In the genomic region with DNA sequence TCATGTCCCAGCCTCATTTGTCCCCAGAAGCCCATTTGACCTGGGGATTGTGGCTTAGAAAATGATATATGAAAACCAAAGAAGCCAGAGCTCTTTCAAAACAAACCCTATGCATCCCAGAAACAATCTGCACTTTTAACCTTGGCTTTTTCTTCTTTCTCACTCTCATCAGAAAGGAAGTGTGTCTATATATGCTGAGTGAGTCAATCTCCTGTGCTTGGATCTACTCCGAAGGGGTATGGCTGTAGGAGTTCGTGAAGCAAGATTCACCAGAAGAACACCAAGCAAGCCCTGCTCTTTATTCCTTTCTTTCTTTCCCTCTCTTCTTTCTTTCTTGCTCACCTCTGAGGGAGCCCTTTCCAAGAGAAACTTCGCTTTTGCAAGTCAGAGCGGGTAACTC, we compare ENCODE assay signal across 2 cellular contexts.
TF ChIP-seq lines count a peak whose summit lies in the region.

No MANE protein-coding gene starts in this region.

TF ChIP-seq in SK-N-SH, 30 proteins besides CTCF, POLR2A, EP300 and RAD21 (continued from another document):
- TF ChIP-seq, protein P1, sequence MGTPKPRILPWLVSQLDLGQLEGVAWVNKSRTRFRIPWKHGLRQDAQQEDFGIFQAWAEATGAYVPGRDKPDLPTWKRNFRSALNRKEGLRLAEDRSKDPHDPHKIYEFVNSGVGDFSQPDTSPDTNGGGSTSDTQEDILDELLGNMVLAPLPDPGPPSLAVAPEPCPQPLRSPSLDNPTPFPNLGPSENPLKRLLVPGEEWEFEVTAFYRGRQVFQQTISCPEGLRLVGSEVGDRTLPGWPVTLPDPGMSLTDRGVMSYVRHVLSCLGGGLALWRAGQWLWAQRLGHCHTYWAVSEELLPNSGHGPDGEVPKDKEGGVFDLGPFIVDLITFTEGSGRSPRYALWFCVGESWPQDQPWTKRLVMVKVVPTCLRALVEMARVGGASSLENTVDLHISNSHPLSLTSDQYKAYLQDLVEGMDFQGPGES (IDR thresholded peaks at IDR 0.05; ENCODE audit: low read depth, low read length) = no peak
- TF ChIP-seq SMC3 (IDR thresholded peaks at IDR 0.05; ENCODE audit: low read depth, low read length) (no peak), RXRA (IDR thresholded peaks at IDR 0.05; ENCODE audit: borderline replicate concordance, low read depth) (no peak), CHD2 (IDR thresholded peaks at IDR 0.05; ENCODE audit: low read length, partially characterized antibody) (no peak), SIN3A (IDR thresholded peaks at IDR 0.05; ENCODE audit: borderline replicate concordance, low read depth, low read length) (no peak), GATA2 (CRISPR knock-in tag; IDR thresholded peaks at IDR 0.05) (no peak), FOXM1 (IDR thresholded peaks at IDR 0.05; ENCODE audit: low read depth) (no peak), GABPA (IDR thresholded peaks at IDR 0.05; ENCODE audit: low read depth) (no peak), TAF1 (IDR thresholded peaks at IDR 0.05; ENCODE audit: borderline replicate concordance, low read depth, low read length) (no peak)

TF ChIP-seq in SK-N-SH treated with all-trans-retinoic acid at 6 μM for 48 hours, 23 proteins besides CTCF, POLR2A, EP300 and RAD21 (continued from another document):
- TF ChIP-seq, protein P2, sequence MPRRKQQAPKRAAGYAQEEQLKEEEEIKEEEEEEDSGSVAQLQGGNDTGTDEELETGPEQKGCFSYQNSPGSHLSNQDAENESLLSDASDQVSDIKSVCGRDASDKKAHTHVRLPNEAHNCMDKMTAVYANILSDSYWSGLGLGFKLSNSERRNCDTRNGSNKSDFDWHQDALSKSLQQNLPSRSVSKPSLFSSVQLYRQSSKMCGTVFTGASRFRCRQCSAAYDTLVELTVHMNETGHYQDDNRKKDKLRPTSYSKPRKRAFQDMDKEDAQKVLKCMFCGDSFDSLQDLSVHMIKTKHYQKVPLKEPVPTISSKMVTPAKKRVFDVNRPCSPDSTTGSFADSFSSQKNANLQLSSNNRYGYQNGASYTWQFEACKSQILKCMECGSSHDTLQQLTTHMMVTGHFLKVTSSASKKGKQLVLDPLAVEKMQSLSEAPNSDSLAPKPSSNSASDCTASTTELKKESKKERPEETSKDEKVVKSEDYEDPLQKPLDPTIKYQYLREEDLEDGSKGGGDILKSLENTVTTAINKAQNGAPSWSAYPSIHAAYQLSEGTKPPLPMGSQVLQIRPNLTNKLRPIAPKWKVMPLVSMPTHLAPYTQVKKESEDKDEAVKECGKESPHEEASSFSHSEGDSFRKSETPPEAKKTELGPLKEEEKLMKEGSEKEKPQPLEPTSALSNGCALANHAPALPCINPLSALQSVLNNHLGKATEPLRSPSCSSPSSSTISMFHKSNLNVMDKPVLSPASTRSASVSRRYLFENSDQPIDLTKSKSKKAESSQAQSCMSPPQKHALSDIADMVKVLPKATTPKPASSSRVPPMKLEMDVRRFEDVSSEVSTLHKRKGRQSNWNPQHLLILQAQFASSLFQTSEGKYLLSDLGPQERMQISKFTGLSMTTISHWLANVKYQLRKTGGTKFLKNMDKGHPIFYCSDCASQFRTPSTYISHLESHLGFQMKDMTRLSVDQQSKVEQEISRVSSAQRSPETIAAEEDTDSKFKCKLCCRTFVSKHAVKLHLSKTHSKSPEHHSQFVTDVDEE (CRISPR knock-in tag; IDR thresholded peaks at IDR 0.05) = no peak
- TF ChIP-seq ISL1 (CRISPR knock-in tag; IDR thresholded peaks at IDR 0.05) (no peak), RARB (CRISPR knock-in tag; IDR thresholded peaks at IDR 0.05) (no peak), PPARA (CRISPR knock-in tag; IDR thresholded peaks at IDR 0.05; ENCODE audit: borderline replicate concordance) (no peak), ZNF565 (CRISPR knock-in tag; conservative IDR thresholded peaks at IDR 0.05; ENCODE audit: low read depth) (no peak), ZNF70 (CRISPR knock-in tag; IDR thresholded peaks at IDR 0.05) (no peak), CSDC2 (CRISPR knock-in tag; IDR thresholded peaks at IDR 0.05) (no peak)
- TF ChIP-seq, protein P3, sequence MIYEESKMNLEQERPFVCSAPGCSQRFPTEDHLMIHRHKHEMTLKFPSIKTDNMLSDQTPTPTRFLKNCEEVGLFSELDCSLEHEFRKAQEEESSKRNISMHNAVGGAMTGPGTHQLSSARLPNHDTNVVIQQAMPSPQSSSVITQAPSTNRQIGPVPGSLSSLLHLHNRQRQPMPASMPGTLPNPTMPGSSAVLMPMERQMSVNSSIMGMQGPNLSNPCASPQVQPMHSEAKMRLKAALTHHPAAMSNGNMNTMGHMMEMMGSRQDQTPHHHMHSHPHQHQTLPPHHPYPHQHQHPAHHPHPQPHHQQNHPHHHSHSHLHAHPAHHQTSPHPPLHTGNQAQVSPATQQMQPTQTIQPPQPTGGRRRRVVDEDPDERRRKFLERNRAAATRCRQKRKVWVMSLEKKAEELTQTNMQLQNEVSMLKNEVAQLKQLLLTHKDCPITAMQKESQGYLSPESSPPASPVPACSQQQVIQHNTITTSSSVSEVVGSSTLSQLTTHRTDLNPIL (CRISPR knock-in tag; IDR thresholded peaks at IDR 0.05; ENCODE audit: low read depth) = no peak
- TF ChIP-seq, protein P4, sequence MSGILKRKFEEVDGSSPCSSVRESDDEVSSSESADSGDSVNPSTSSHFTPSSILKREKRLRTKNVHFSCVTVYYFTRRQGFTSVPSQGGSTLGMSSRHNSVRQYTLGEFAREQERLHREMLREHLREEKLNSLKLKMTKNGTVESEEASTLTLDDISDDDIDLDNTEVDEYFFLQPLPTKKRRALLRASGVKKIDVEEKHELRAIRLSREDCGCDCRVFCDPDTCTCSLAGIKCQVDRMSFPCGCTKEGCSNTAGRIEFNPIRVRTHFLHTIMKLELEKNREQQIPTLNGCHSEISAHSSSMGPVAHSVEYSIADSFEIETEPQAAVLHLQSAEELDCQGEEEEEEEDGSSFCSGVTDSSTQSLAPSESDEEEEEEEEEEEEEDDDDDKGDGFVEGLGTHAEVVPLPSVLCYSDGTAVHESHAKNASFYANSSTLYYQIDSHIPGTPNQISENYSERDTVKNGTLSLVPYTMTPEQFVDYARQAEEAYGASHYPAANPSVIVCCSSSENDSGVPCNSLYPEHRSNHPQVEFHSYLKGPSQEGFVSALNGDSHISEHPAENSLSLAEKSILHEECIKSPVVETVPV (CRISPR knock-in tag; IDR thresholded peaks at IDR 0.05) = no peak
- TF ChIP-seq, protein P5, sequence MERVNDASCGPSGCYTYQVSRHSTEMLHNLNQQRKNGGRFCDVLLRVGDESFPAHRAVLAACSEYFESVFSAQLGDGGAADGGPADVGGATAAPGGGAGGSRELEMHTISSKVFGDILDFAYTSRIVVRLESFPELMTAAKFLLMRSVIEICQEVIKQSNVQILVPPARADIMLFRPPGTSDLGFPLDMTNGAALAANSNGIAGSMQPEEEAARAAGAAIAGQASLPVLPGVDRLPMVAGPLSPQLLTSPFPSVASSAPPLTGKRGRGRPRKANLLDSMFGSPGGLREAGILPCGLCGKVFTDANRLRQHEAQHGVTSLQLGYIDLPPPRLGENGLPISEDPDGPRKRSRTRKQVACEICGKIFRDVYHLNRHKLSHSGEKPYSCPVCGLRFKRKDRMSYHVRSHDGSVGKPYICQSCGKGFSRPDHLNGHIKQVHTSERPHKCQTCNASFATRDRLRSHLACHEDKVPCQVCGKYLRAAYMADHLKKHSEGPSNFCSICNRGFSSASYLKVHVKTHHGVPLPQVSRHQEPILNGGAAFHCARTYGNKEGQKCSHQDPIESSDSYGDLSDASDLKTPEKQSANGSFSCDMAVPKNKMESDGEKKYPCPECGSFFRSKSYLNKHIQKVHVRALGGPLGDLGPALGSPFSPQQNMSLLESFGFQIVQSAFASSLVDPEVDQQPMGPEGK (CRISPR knock-in tag; IDR thresholded peaks at IDR 0.05; ENCODE audit: borderline replicate concordance) = no peak
